8 cellular contexts compared by ENCODE assay signal in genomic region chr1:154866995-154867795, GRCh38. TPM values are rescaled to one million over a fixed set of nuclear protein-coding genes. Genes with fewer than 3 reads are reported as not detected.
DNase-seq lines count a peak whose midpoint lies in the region; ATAC-seq, FAIRE-seq and TF ChIP-seq lines count a peak whose summit lies in the region.

No MANE protein-coding gene starts in this region.

- no peaks in the 10 kb centered on the region for H3K9me3 ChIP-seq in A673 (ENCODE audit: low read depth, low read length, poor library complexity, severe bottlenecking)
- H3K9me3 ChIP-seq in adrenal gland (replicated peaks in 1 of 3), result no peaks in the 10 kb centered on the region
- no peaks in the 10 kb centered on the region for H3K9me3 ChIP-seq in keratinocyte (ENCODE audit: control insufficient read depth, low read depth, low read length)

- H3K9me3 Mint-ChIP-seq in type B pancreatic cell, result no peaks in the 10 kb centered on the region

- BruUV-seq in A673 (replicated peaks; lab: Mats Ljungman, UMichigan), result no TSS peak

- no peak overlapping the region for H3K27ac Mint-ChIP-seq in type B pancreatic cell

- no peak overlapping the region for H3K9ac ChIP-seq in keratinocyte (ENCODE audit: control insufficient read depth, extremely low read depth, insufficient read depth, low read length)

- H3K4me2 ChIP-seq in keratinocyte (ENCODE audit: control insufficient read depth, extremely low read depth, insufficient read depth, low read depth, low read length), result peak overlapping the region; percentile 63

- peak overlapping the region; percentile 79 for H3K4me3 Mint-ChIP-seq in type B pancreatic cell

- no peak overlapping the region for H2AFZ ChIP-seq in keratinocyte (ENCODE audit: control insufficient read depth, low read length)

- TF ChIP-seq CTCF in A673 (conservative IDR thresholded peaks at IDR 0.05; ENCODE audit: low read depth, low read length) (no peak), adrenal gland (IDR thresholded peaks at IDR 0.05) (no peak), keratinocyte (optimal IDR thresholded peaks at IDR 0.05 in 1 of 3, IDR thresholded peaks at IDR 0.05 in 1 of 3, conservative IDR thresholded peaks at IDR 0.05 in 1 of 3; ENCODE audit: extremely low read depth in 1 of 3, insufficient read depth in 2 of 3, low read length in 3 of 3) (peak in 1 of 3 experiments; percentile 13), type B pancreatic cell (conservative IDR thresholded peaks at IDR 0.05) (no peak)

- peak; percentile 26 for FAIRE-seq in keratinocyte (lab: Jason Lieb, UNC)

- no peaks in the 10 kb centered on the region for H3K79me2 ChIP-seq in keratinocyte (ENCODE audit: control insufficient read depth, insufficient read depth, low read length)

- H3K4me1 ChIP-seq in A673 (ENCODE audit: insufficient read depth, low read length, poor library complexity, severe bottlenecking) (peaks cover 37% of the 10 kb centered on the region), adrenal gland (replicated peaks in 1 of 2) (peaks cover 0 to 11% of the 10 kb centered on the region in 2 donors), keratinocyte (ENCODE audit: control insufficient read depth, extremely low read depth, insufficient read depth, low read length) (peaks cover 10% of the 10 kb centered on the region)

- H4K20me1 ChIP-seq in keratinocyte (ENCODE audit: control insufficient read depth, extremely low read depth, insufficient read depth, low read length), result no peaks in the 10 kb centered on the region

- no peak for TF ChIP-seq POLR2A in adrenal gland (IDR thresholded peaks at IDR 0.05)

- peaks cover 52% of the 10 kb centered on the region for H3K27me3 Mint-ChIP-seq in type B pancreatic cell

- CTCF ChIA-PET in A673 (lab: Charles Lee) (interaction anchor here (1.5 kb wide), 1 partner anchor 11 kb away, joined by 3 read pairs; no protein-coding TSS in a partner anchor), HEK293T (lab: Yijun Ruan, JAX) (interaction anchor here (0.6 to 1.2 kb wide), 2 partner anchors 11 to 15 kb away, joined by 3 to 4 read pairs; no protein-coding TSS in a partner anchor)

- no peaks in the 10 kb centered on the region for H3K36me3 Mint-ChIP-seq in type B pancreatic cell

- H3K4me1 Mint-ChIP-seq in type B pancreatic cell (ENCODE audit: unreplicated experiment), result peaks cover 59% of the 10 kb centered on the region

- no peaks in the 10 kb centered on the region for H3K9me1 ChIP-seq in keratinocyte (ENCODE audit: control insufficient read depth, extremely low read depth, insufficient read depth, low read length)

- H3K27ac ChIP-seq in A673 (ENCODE audit: low read depth, low read length, poor library complexity, severe bottlenecking) (no peak overlapping the region), adrenal gland (peak overlapping the region in 1 of 5 donors; percentile 56), keratinocyte (ENCODE audit: control insufficient read depth, insufficient read depth, low read length) (no peak overlapping the region)

- DNase-seq in A673 (ENCODE audit: low spot score) (peak; percentile 51), H7 (peak; percentile 81), adrenal gland (peak in 5 of 7 donors; percentile 23 to 74 (median 45)), keratinocyte (ENCODE audit: low read depth, low spot score) (no peak), type B pancreatic cell (ENCODE audit: extremely low spot score, unreplicated experiment) (no peak), germinal center (ENCODE audit: low spot score) (no peak), HEK293T (ENCODE audit: extremely low spot score) (no peak)

- intact Hi-C loops in A673 (cut with micrococcal nuclease; ENCODE audit: unreplicated experiment) (no loop called here), adrenal gland (cut with DNase I) (no loop called here)

- 24 to 41% (median 28%) methylated on average over 10 to 25 of the region's 25 CpGs for WGBS in adrenal gland, 4 donors

- H3K4me3 ChIP-seq in A673 (ENCODE audit: low read depth, low read length, poor library complexity, severe bottlenecking) (no peak overlapping the region), H7 (ENCODE audit: insufficient read depth, low read depth, low read length) (no peak overlapping the region), adrenal gland (no peak overlapping the region), keratinocyte (ENCODE audit: control insufficient read depth in 2 of 3, extremely low read depth in 1 of 3, insufficient read depth in 2 of 3, low read depth in 1 of 3, low read length in 3 of 3) (no peak overlapping the region)

- H3K27me3 ChIP-seq in A673 (replicated peaks; ENCODE audit: insufficient read depth, low read depth, low read length, poor library complexity), result no peaks in the 10 kb centered on the region
- H3K27me3 ChIP-seq in H7 (ENCODE audit: control insufficient read depth, insufficient read depth, low read length), result peaks cover 36% of the 10 kb centered on the region
- no peaks in the 10 kb centered on the region for H3K27me3 ChIP-seq in adrenal gland
- H3K27me3 ChIP-seq in keratinocyte (ENCODE audit: control insufficient read depth, extremely low read depth, insufficient read depth, low read length), result peaks cover 32% of the 10 kb centered on the region

- POLR2A ChIA-PET in A673 (lab: Charles Lee; ENCODE audit: low non-redundant PET), result no interaction called here
- POLR2A ChIA-PET in HEK293T (lab: Yijun Ruan, JAX), result no interaction called here

- no peaks in the 10 kb centered on the region for H3K36me3 ChIP-seq in A673 (ENCODE audit: insufficient read depth, low read length, poor library complexity, severe bottlenecking)
- no peaks in the 10 kb centered on the region for H3K36me3 ChIP-seq in H7 (replicated peaks; ENCODE audit: control insufficient read depth, insufficient read depth, low read length)
- no peaks in the 10 kb centered on the region for H3K36me3 ChIP-seq in adrenal gland (replicated peaks in 1 of 2)
- no peaks in the 10 kb centered on the region for H3K36me3 ChIP-seq in keratinocyte (ENCODE audit: control insufficient read depth in 2 of 2, extremely low read depth in 1 of 2, insufficient read depth in 2 of 2, low read length in 2 of 2)

- dilution Hi-C loops in keratinocyte (cut with MboI; ENCODE audit: extremely low pct_ligation_motif_present, low sequenced_read_pairs), result no loop called here

- ATAC-seq in GM18502 (IDR thresholded peaks at IDR 0.05; ENCODE audit: poor library complexity, unreplicated experiment), result no peak

TF ChIP-seq in HEK293T, 16 proteins besides CTCF, POLR2A, EP300 and RAD21:
- TF ChIP-seq TARDBP (IDR thresholded peaks at IDR 0.05) (no peak), CTBP1 (IDR thresholded peaks at IDR 0.05; ENCODE audit: borderline replicate concordance) (no peak), L3MBTL2 (conservative IDR thresholded peaks at IDR 0.05) (no peak), PKNOX1 (IDR thresholded peaks at IDR 0.05) (no peak), SP1 (IDR thresholded peaks at IDR 0.05) (no peak), FOXA1 (IDR thresholded peaks at IDR 0.05) (no peak), NFRKB (IDR thresholded peaks at IDR 0.05) (no peak)

RNA-seq across cellular contexts. Expression of gene KCNN3, which starts 2.9 kb away (rescaled TPM):
- total RNA-seq in A673 (2021), result 0.73 and 1.5 TPM in 2 replicates
- total RNA-seq in H7 (2014; rRNA removed; shearing (Covaris generic)), result 0.18 and 0.62 TPM in 2 replicates
- total RNA-seq in adrenal gland, result 1 to 10 TPM in 5 of 8 donors, under 1 TPM in 3; 0.17 to 2.3 (median 1.1) TPM
- polyA plus RNA-seq in adrenal gland, result 1 to 10 TPM in 1 of 3 donors, under 1 TPM in 2; 0.34 to 2.0 (median 0.80) TPM
- polyA plus RNA-seq in keratinocyte, result 0.03 to 0.05 TPM (median 0.03 TPM) in 3 replicates
- polyA plus RNA-seq in keratinocyte (2011; ENCODE audit: low read depth), result 0.09 TPM
- polyA plus RNA-seq in keratinocyte (2011; cell fraction: cytosol; rRNA removed), result under 0.01 and 0.02 TPM in 2 replicates
- polyA plus RNA-seq in keratinocyte (2011; cell fraction: nucleus; rRNA removed), result 0.03 and 0.04 TPM in 2 replicates
- polyA plus RNA-seq in keratinocyte (2012; ENCODE audit: low replicate concordance), result 0.05 TPM in 1 of 2 replicates, not detected in the other
- polyA minus RNA-seq in keratinocyte, result not detected in 3 replicates
- not detected for polyA minus RNA-seq in keratinocyte (2011; cell fraction: cytosol; rRNA and poly(A)+ RNA removed)
- not detected in 2 replicates for polyA minus RNA-seq in keratinocyte (2011; cell fraction: nucleus; rRNA and poly(A)+ RNA removed)
- 0.45 and 3.8 TPM in 2 replicates for total RNA-seq in type B pancreatic cell (ENCODE audit: low replicate concordance)

Comparison
In these comparisons a context has a peak if more than half of its experiments do, and no peak if none do; other contexts are left out.
1. DNase-seq: peak in A673 (single experiment), H7 (single experiment) and adrenal gland (5 of 7); none in keratinocyte (single experiment), type B pancreatic cell (single experiment), germinal center (single experiment) and HEK293T (single experiment).